In genomic region chr1:11802973-11803885, GRCh38 we compare ENCODE assay signal across 1 cellular context.
TF ChIP-seq lines count a peak whose summit lies in the region.

No MANE protein-coding gene starts in this region.

TF ChIP-seq in HEK293, 187 proteins besides CTCF, POLR2A, EP300 and RAD21 (continued from another document):
- TF ChIP-seq, protein P1, sequence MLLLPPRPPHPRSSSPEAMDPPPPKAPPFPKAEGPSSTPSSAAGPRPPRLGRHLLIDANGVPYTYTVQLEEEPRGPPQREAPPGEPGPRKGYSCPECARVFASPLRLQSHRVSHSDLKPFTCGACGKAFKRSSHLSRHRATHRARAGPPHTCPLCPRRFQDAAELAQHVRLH (tag by site-specific recombination; IDR thresholded peaks at IDR 0.05), result no peak
- TF ChIP-seq GLIS2 (tag by site-specific recombination; IDR thresholded peaks at IDR 0.05) (peak; percentile 83), ZNF292 (tag by site-specific recombination; IDR thresholded peaks at IDR 0.05; ENCODE audit: borderline replicate concordance, low read depth) (no peak), ZSCAN23 (tag by site-specific recombination; IDR thresholded peaks at IDR 0.05) (no peak), ZNF335 (tag by site-specific recombination; conservative IDR thresholded peaks at IDR 0.05) (peak; percentile 84), ZNF529 (tag by site-specific recombination; IDR thresholded peaks at IDR 0.05; ENCODE audit: insufficient replicate concordance) (no peak), PRDM10 (tag by site-specific recombination; IDR thresholded peaks at IDR 0.05) (peak; percentile 89), ZNF624 (tag by site-specific recombination; IDR thresholded peaks at IDR 0.05) (no peak), ZNF157 (tag by site-specific recombination; IDR thresholded peaks at IDR 0.05) (no peak), ZNF10 (tag by site-specific recombination; IDR thresholded peaks at IDR 0.05) (no peak), ZFHX2 (tag by site-specific recombination; conservative IDR thresholded peaks at IDR 0.05) (peak; percentile 77), ZNF302 (tag by site-specific recombination; IDR thresholded peaks at IDR 0.05; ENCODE audit: low read depth) (no peak), ZNF169 (tag by site-specific recombination; IDR thresholded peaks at IDR 0.05) (no peak), ZNF341 (tag by site-specific recombination; IDR thresholded peaks at IDR 0.05; ENCODE audit: low read depth) (peak; percentile 92), ZSCAN4 (tag by site-specific recombination; IDR thresholded peaks at IDR 0.05) (no peak), ZNF704 (tag by site-specific recombination; IDR thresholded peaks at IDR 0.05) (no peak), ZBTB7A (tag by site-specific recombination; IDR thresholded peaks at IDR 0.05; ENCODE audit: low read depth) (no peak), ZNF621 (tag by site-specific recombination; IDR thresholded peaks at IDR 0.05) (no peak), ZIC2 (tag by site-specific recombination; IDR thresholded peaks at IDR 0.05) (peak; percentile 73)
- TF ChIP-seq, protein P2, sequence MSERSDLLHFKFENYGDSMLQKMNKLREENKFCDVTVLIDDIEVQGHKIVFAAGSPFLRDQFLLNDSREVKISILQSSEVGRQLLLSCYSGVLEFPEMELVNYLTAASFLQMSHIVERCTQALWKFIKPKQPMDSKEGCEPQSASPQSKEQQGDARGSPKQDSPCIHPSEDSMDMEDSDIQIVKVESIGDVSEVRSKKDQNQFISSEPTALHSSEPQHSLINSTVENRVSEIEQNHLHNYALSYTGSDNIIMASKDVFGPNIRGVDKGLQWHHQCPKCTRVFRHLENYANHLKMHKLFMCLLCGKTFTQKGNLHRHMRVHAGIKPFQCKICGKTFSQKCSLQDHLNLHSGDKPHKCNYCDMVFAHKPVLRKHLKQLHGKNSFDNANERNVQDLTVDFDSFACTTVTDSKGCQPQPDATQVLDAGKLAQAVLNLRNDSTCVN (tag by site-specific recombination; optimal IDR thresholded peaks at IDR 0.05), result peak; percentile 4
- TF ChIP-seq, protein P3, sequence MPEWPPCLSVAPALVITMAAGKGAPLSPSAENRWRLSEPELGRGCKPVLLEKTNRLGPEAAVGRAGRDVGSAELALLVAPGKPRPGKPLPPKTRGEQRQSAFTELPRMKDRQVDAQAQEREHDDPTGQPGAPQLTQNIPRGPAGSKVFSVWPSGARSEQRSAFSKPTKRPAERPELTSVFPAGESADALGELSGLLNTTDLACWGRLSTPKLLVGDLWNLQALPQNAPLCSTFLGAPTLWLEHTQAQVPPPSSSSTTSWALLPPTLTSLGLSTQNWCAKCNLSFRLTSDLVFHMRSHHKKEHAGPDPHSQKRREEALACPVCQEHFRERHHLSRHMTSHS (tag by site-specific recombination; IDR thresholded peaks at IDR 0.05), result no peak
- TF ChIP-seq, protein P4, sequence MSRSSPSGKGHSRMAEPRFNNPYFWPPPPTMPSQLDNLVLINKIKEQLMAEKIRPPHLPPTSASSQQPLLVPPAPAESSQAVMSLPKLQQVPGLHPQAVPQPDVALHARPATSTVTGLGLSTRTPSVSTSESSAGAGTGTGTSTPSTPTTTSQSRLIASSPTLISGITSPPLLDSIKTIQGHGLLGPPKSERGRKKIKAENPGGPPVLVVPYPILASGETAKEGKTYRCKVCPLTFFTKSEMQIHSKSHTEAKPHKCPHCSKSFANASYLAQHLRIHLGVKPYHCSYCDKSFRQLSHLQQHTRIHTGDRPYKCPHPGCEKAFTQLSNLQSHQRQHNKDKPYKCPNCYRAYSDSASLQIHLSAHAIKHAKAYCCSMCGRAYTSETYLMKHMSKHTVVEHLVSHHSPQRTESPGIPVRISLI (tag by site-specific recombination; IDR thresholded peaks at IDR 0.05), result no peak
- TF ChIP-seq, protein P5, sequence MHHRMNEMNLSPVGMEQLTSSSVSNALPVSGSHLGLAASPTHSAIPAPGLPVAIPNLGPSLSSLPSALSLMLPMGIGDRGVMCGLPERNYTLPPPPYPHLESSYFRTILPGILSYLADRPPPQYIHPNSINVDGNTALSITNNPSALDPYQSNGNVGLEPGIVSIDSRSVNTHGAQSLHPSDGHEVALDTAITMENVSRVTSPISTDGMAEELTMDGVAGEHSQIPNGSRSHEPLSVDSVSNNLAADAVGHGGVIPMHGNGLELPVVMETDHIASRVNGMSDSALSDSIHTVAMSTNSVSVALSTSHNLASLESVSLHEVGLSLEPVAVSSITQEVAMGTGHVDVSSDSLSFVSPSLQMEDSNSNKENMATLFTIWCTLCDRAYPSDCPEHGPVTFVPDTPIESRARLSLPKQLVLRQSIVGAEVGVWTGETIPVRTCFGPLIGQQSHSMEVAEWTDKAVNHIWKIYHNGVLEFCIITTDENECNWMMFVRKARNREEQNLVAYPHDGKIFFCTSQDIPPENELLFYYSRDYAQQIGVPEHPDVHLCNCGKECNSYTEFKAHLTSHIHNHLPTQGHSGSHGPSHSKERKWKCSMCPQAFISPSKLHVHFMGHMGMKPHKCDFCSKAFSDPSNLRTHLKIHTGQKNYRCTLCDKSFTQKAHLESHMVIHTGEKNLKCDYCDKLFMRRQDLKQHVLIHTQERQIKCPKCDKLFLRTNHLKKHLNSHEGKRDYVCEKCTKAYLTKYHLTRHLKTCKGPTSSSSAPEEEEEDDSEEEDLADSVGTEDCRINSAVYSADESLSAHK (tag by site-specific recombination; IDR thresholded peaks at IDR 0.05), result peak; percentile 97
